Comparison of ENCODE assay signal across 32 cellular contexts in genomic region chr1:169729991-169730390, GRCh38. TPM values are rescaled to one million over a fixed set of nuclear protein-coding genes. Genes with fewer than 3 reads are reported as not detected.
A peak's percentile ranks its signal among the peaks of the same experiment; 100 is the strongest.
DNase-seq lines count a peak whose midpoint lies in the region; ATAC-seq and TF ChIP-seq lines count a peak whose summit lies in the region.
"Had no signal": no experiment of that assay in that cellular context is flagged by ENCODE, and none has a peak within 500 bp of the region (broad histone marks: within the 10 kb centered on the region; RNA-seq: fewer than 3 reads in every experiment).

No MANE protein-coding gene starts in this region.

- ATAC-seq in left colon (peak; percentile 55), mucosa of descending colon (peak; percentile 52), right lobe of liver (no peak)
- ATAC-seq: A549; CD8-positive, alpha-beta T cell had no signal

- no peak overlapping the region for H3K27ac ChIP-seq in right lobe of liver
- H3K27ac ChIP-seq: 22Rv1; A549; BLaER1; BLaER1 treated with 17β-estradiol and CSF1 and Interleukin-3, amounts not matched to agents 10 nM and 100 nM; C4-2B had no signal

- intact Hi-C loops in left colon (cut with DNase I, micrococcal nuclease) (no loop called here), mucosa of descending colon (cut with DNase I, micrococcal nuclease) (no loop called here), right lobe of liver (cut with DNase I) (no loop called here)

- H3K9me3 ChIP-seq in mucosa of descending colon (no peaks in the 10 kb centered on the region), right lobe of liver (no peaks in the 10 kb centered on the region)
- H3K9me3 ChIP-seq: A549; BE2C; BLaER1; BLaER1 treated with 17β-estradiol and CSF1 and Interleukin-3, amounts not matched to agents 10 nM and 100 nM; Caco-2 had no signal

- no peaks in the 10 kb centered on the region for H3K27me3 ChIP-seq in right lobe of liver
- H3K27me3 ChIP-seq: BLaER1; BLaER1 treated with 17β-estradiol and CSF1 and Interleukin-3, amounts not matched to agents 10 nM and 100 nM had no signal

- H3K4me3 ChIP-seq in mucosa of descending colon = no peak overlapping the region
- H3K4me3 ChIP-seq in right lobe of liver = no peak overlapping the region
- H3K4me3 ChIP-seq: A549; BLaER1; BLaER1 treated with 17β-estradiol and CSF1 and Interleukin-3, amounts not matched to agents 10 nM and 100 nM had no signal

- no peaks in the 10 kb centered on the region for H3K36me3 ChIP-seq in mucosa of descending colon (ENCODE audit: low read depth)
- H3K36me3 ChIP-seq in right lobe of liver = no peaks in the 10 kb centered on the region
- H3K36me3 ChIP-seq: BE2C; BLaER1; BLaER1 treated with 17β-estradiol and CSF1 and Interleukin-3, amounts not matched to agents 10 nM and 100 nM had no signal

- H3K4me1 ChIP-seq in mucosa of descending colon (ENCODE audit: low read depth) (peaks cover 4% of the 10 kb centered on the region), right lobe of liver (peaks cover 0 to 30% (median 7%) of the 10 kb centered on the region in 4 donors)
- H3K4me1 ChIP-seq: A549; BE2C; BLaER1; BLaER1 treated with 17β-estradiol and CSF1 and Interleukin-3, amounts not matched to agents 10 nM and 100 nM; Caco-2 had no signal

- TF ChIP-seq POLR2A in right lobe of liver (IDR thresholded peaks at IDR 0.05) = no peak

- DNase-seq in left colon = no peak
- DNase-seq in mucosa of descending colon = no peak
- no peak for DNase-seq in right lobe of liver
- DNase-seq in KG1 (lab: John Stamatoyannopoulos, UW) = no peak
- DNase-seq: 8988T; ACHN; AML-193; BE2C; C1 segment of cervical spinal cord; Caco-2; Calu3; CD4-positive, alpha-beta memory T cell; CD4-positive, alpha-beta T cell; CD4-positive, CD25-positive, alpha-beta regulatory T cell; CD8-positive, alpha-beta memory T cell; CD8-positive, alpha-beta T cell; COR-L47; DMS 273 treated with DMSO at 0.1 percent for 48 hours; DMS153; DMS53; DMS79; DMS79 treated with DMSO at 0.1 percent for 48 hours; DND-41; EL had no signal

- TF ChIP-seq CTCF in mucosa of descending colon (IDR thresholded peaks at IDR 0.05) (no peak), right lobe of liver (IDR thresholded peaks at IDR 0.05) (no peak)

RNA-seq across cellular contexts. Expression of gene SELE, which starts 3.9 kb away (rescaled TPM):
- total RNA-seq in left colon (under 1 TPM; 0.21 to 0.61 TPM), mucosa of descending colon (under 1 TPM; 0.35 to 0.67 (median 0.63) TPM), right lobe of liver (1 to 10 TPM in 3 of 6 experiments, under 1 TPM in 3; 0.18 to 3.1 (median 0.94) TPM)
- total RNA-seq: A172; A673; B cell; Caco-2; Calu3; CD4-positive, alpha-beta memory T cell; CD4-positive, alpha-beta T cell; CD4-positive, CD25-positive, alpha-beta regulatory T cell; CD8-positive, alpha-beta memory T cell; CD8-positive, alpha-beta T cell had no signal

RNA-seq across cellular contexts. Expression of gene SELL, which starts 18.6 kb away (rescaled TPM):
- 1 to 10 TPM in 1 of 2 donors, under 1 TPM in 1; 0.64 to 1.7 TPM for total RNA-seq in left colon
- total RNA-seq in mucosa of descending colon = 1 to 10 TPM in 1 of 3 donors, under 1 TPM in 2; 0.78 to 2.5 (median 0.92) TPM
- total RNA-seq in right lobe of liver = 1 to 10 TPM in 5 of 6 experiments, under 1 TPM in 1; 0.80 to 4.5 (median 2.2) TPM
- total RNA-seq: A172, A673, Caco-2 had no signal

Comparison
In these comparisons a context has a peak if more than half of its experiments do, and no peak if none do; other contexts are left out.
1. ATAC-seq: peak in left colon (single experiment) and mucosa of descending colon (single experiment); none in right lobe of liver (0 of 4).